Comparison of ENCODE assay signal across 18 cellular contexts in the genomic region with DNA sequence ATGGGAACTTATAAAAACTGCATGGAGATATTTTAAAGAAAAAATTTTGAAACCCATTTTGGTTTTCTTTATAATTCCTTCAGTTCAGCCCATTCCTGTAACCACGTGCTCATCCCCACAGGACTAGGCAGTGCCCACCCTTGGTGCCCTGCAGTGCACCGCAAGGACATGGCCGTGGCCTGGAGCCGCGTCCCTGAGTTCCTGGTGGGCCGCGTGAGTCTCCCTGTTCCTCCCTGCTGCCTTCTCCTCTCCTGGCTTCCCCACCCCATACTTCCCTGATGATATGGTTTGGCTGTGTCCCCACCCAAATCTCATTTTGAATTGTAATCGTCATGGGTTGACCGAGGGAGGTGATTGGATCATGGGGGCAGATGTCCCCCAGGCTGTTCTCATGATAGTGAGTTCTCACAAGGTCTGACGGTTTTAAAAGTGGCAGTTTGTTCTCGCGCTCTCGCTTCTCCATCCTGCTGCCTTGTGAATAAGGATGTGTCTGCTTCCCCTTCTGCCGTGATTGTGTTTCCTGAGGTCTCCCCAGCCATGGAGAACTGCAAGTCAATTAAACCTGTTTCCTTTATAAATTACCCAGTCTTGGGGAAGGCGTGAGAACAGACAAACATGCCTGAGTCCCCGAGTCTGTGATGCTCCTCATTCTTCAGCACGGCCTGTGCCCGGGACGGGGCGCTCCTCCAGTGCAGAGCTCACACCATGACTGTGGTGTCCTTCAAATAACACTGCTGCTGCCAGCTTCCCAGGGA. TPM values are rescaled to one million over a fixed set of nuclear protein-coding genes. Genes with fewer than 3 reads are reported as not detected.
DNase-seq lines count a peak whose midpoint lies in the region; ATAC-seq and TF ChIP-seq lines count a peak whose summit lies in the region.
"Had no signal": no experiment of that assay in that cellular context is flagged by ENCODE, and none has a peak within 500 bp of the region (broad histone marks: within the 10 kb centered on the region; RNA-seq: fewer than 3 reads in every experiment).

No MANE protein-coding gene starts in this region.

- H3K27ac Mint-ChIP-seq in HFFc6: no peak overlapping the region
- H3K27ac Mint-ChIP-seq: T-helper 1 cell treated with Interleukin-12 subunit alpha and Interleukin-12 subunit beta and Interleukin-4 antibody, amounts not matched to agents 30 μg/mL and 1 μg/mL, for 36 hours had no signal

- 74 to 80% methylated on average over 20 of the region's 20 CpGs for WGBS in lower leg skin, 2 donors

- peaks cover 27% of the 10 kb centered on the region for H3K36me3 ChIP-seq in right atrium auricular region
- peaks cover 43% of the 10 kb centered on the region for H3K36me3 ChIP-seq in upper lobe of right lung

- H3K27me3 ChIP-seq in right atrium auricular region (no peaks in the 10 kb centered on the region), upper lobe of right lung (no peaks in the 10 kb centered on the region)

- H3K4me1 Mint-ChIP-seq in HFFc6 (ENCODE audit: low read depth): peaks cover 13% of the 10 kb centered on the region

- H3K27ac ChIP-seq in right atrium auricular region: no peak overlapping the region
- H3K27ac ChIP-seq in upper lobe of right lung: no peak overlapping the region
- H3K27ac ChIP-seq: parathyroid adenoma had no signal

- H3K4me3 ChIP-seq in right atrium auricular region (no peak overlapping the region), lower leg skin (ENCODE audit: low read depth, poor library complexity, severe bottlenecking) (no peak overlapping the region), upper lobe of right lung (no peak overlapping the region)

- H3K36me3 Mint-ChIP-seq in HFFc6 (ENCODE audit: low read depth): peaks cover 19% of the 10 kb centered on the region

- H3K27me3 Mint-ChIP-seq in HFFc6 (ENCODE audit: insufficient read depth): peaks cover 3% of the 10 kb centered on the region

- H3K9me3 Mint-ChIP-seq in HFFc6: no peaks in the 10 kb centered on the region
- H3K9me3 Mint-ChIP-seq: T-helper 1 cell treated with Interleukin-12 subunit alpha and Interleukin-12 subunit beta and Interleukin-4 antibody, amounts not matched to agents 30 μg/mL and 1 μg/mL, for 36 hours had no signal

- H3K4me3 Mint-ChIP-seq in HFFc6: no peak overlapping the region
- H3K4me3 Mint-ChIP-seq: T-helper 1 cell treated with Interleukin-12 subunit alpha and Interleukin-12 subunit beta and Interleukin-4 antibody, amounts not matched to agents 30 μg/mL and 1 μg/mL, for 36 hours had no signal

- no peak for TF ChIP-seq CTCF in right atrium auricular region (IDR thresholded peaks at IDR 0.05)
- no peak for TF ChIP-seq CTCF in lower leg skin (IDR thresholded peaks at IDR 0.05)
- TF ChIP-seq CTCF in upper lobe of right lung (IDR thresholded peaks at IDR 0.05): no peak
- no peak for TF ChIP-seq CTCF in HFFc6 (IDR thresholded peaks at IDR 0.05)

- TF ChIP-seq POLR2A in lower leg skin (IDR thresholded peaks at IDR 0.05): no peak

- intact Hi-C loops in left cardiac atrium (cut with DNase I): no loop called here
- intact Hi-C loops in lower leg skin (cut with DNase I; ENCODE audit: low total_unique reads): no loop called here
- intact Hi-C loops in upper lobe of right lung (cut with DNase I): no loop called here

- H3K4me1 ChIP-seq in right atrium auricular region: peaks cover 0 to 14% of the 10 kb centered on the region in 2 donors
- H3K4me1 ChIP-seq in upper lobe of right lung: no peaks in the 10 kb centered on the region
- H3K4me1 ChIP-seq: parathyroid adenoma had no signal

- DNase-seq in right atrium auricular region (ENCODE audit: low spot score) (peak; percentile 53), left cardiac atrium (no peak), lower leg skin (ENCODE audit: low spot score in 2 of 2) (peak; percentile 14 to 68), upper lobe of right lung (peak; percentile 32), T-helper 9 cell (no peak), HFFc6 (no peak), NCI-H1092 (lab: John Stamatoyannopoulos, UW) (no peak)
- peak; percentile 34 for DNase-seq in activated CD8-positive, alpha-beta memory T cell treated with anti-CD3 and anti-CD28 coated beads, Interleukin-2, amount 50 U/mL, for 48 hours
- DNase-seq: activated CD4-positive, alpha-beta T cell treated with anti-CD3 and anti-CD28 coated beads for 4 hours; activated T-cell treated with anti-CD3 and anti-CD28 coated beads, Interleukin-2, amount 50 U/mL, for 48 hours; central memory CD4-positive, alpha-beta T cell; GF-D8; HCEC 1CT; NCI-H774; RPMI8226; stimulated activated CD4-positive, alpha-beta T cell treated with anti-CD3 and anti-CD28 coated beads, Interleukin-12 subunit alpha, Interleukin-12 subunit beta, amount 100 ng/mL, for 4 hours had no signal

- no peaks in the 10 kb centered on the region for H3K9me3 ChIP-seq in right atrium auricular region
- H3K9me3 ChIP-seq in upper lobe of right lung: no peaks in the 10 kb centered on the region

- ATAC-seq in left cardiac atrium: no peak
- ATAC-seq in upper lobe of right lung: no peak

RNA-seq across cellular contexts. Expression of a gene that starts 31.6 kb away (rescaled TPM):
- total RNA-seq in right atrium auricular region (10 to 100 TPM; 34.4 to 40.4 TPM), left cardiac atrium (10 to 100 TPM; 48.3 to 57.1 TPM), lower leg skin (10 to 100 TPM; 35.9 to 48.8 (median 41.9) TPM), upper lobe of right lung (42.3 TPM)
- 100 to 1,000 TPM; 121 to 155 (median 150) TPM for total RNA-seq in HFFc6 (2021; fragmentation: NEBNext Ultra II Directional; extraction: Animal tissue kit (Norgen Biotek cat#: 25700))

Comparison
In these comparisons a context has a peak if more than half of its experiments do, and no peak if none do; other contexts are left out.
1. DNase-seq: peak in right atrium auricular region (single experiment), activated CD8-positive, alpha-beta memory T cell treated with anti-CD3 and anti-CD28 coated beads, Interleukin-2, amount 50 U/mL, for 48 hours (single experiment), lower leg skin (2 of 2) and upper lobe of right lung (single experiment); none in left cardiac atrium (single experiment), T-helper 9 cell (single experiment), HFFc6 (single experiment) and NCI-H1092 (single experiment).